In the genomic region with DNA sequence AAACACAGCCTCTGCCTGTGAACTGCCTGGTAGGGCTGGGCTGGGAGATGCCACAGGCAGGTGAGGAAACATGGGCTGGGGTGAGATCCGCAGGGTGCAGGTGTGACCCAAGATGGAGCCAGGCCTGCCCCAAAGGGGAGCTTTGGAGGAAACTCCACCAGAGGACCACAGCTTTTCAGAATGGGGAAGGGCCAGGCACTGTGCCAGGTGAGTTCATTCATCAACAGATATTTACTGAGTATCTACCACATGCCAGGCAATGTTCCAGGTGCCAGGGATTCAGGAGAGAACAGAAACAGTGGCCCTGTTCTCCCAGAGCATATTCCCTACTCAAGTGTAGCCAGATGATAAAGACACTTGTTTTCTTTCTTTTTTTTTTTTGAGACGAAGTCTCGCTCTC, we compare ENCODE assay signal across 16 cellular contexts. TPM values are rescaled to one million over a fixed set of nuclear protein-coding genes. Genes with fewer than 3 reads are reported as not detected.
"Had no signal": no experiment of that assay in that cellular context is flagged by ENCODE, and none has a peak within 500 bp of the region (broad histone marks: within the 10 kb centered on the region; RNA-seq: fewer than 3 reads in every experiment).

No MANE protein-coding gene starts in this region.

- H3K9me3 Mint-ChIP-seq: activated T-helper 1 cell treated with anti-CD3 and anti-CD28 coated beads, Interleukin-12 subunit alpha, Interleukin-12 subunit beta, Interleukin-2, Interleukin-4 antibody, amounts not matched to agents 30 ng/mL and 10 ng/mL and 1 ng/mL, durations not matched to agents 14 hours and 24 hours and 36 hours; neural crest cell; WTC11 had no signal

- H3K27me3 ChIP-seq: ovary, testis, upper lobe of right lung had no signal

- H3K9me3 ChIP-seq: ovary, testis, upper lobe of right lung had no signal

- H3K36me3 ChIP-seq: ovary, upper lobe of right lung had no signal

- ATAC-seq: activated CD8-positive, alpha-beta T cell treated with anti-CD3 and anti-CD28 coated beads, Interleukin-2, amount 10 ng/mL, durations not matched to agents 7 days and 5 days; stimulated activated naive CD8-positive, alpha-beta T cell treated with anti-CD3 and anti-CD28 coated beads, Interleukin-15, Interleukin-2, amounts not matched to agents 100 U/mL and 50 U/mL, for 24 hours; upper lobe of right lung; WTC11 had no signal

- DNase-seq: activated CD4-positive, alpha-beta T cell treated with anti-CD3 and anti-CD28 coated beads for 48 hours; activated CD8-positive, alpha-beta T cell treated with anti-CD3 and anti-CD28 coated beads, Interleukin-2, amount 10 ng/mL, durations not matched to agents 7 days and 5 days; activated naive CD4-positive, alpha-beta T cell treated with Interleukin-2 at 50 U/mL for 16 hours; cortex of kidney; effector CD8-positive, alpha-beta T cell; kidney; ovary; stimulated activated CD4-positive, alpha-beta T cell treated with anti-CD3 and anti-CD28 coated beads, Interleukin-12 subunit alpha, Interleukin-12 subunit beta, amount 100 ng/mL, for 4 hours; stimulated activated CD4-positive, alpha-beta T cell treated with anti-CD3 and anti-CD28 coated beads, Interleukin-2, amount 100 ng/mL, for 48 hours; stimulated activated CD8-positive, alpha-beta memory T cell treated with anti-CD3 and anti-CD28 coated beads, Interleukin-4, amount 100 ng/mL, for 48 hours; stimulated activated naive CD8-positive, alpha-beta T cell treated with anti-CD3 and anti-CD28 coated beads, Interleukin-15, Interleukin-2, amounts not matched to agents 100 U/mL and 50 U/mL, for 24 hours; testis; upper lobe of right lung had no signal

- H3K4me1 Mint-ChIP-seq: neural crest cell had no signal

- H3K4me3 ChIP-seq: ovary, testis, upper lobe of right lung had no signal

- H3K4me3 Mint-ChIP-seq: activated CD8-positive, alpha-beta T cell treated with anti-CD3 and anti-CD28 coated beads, Interleukin-2, amount 10 ng/mL, durations not matched to agents 7 days and 5 days; activated T-helper 1 cell treated with anti-CD3 and anti-CD28 coated beads, Interleukin-12 subunit alpha, Interleukin-12 subunit beta, Interleukin-2, Interleukin-4 antibody, amounts not matched to agents 30 ng/mL and 10 ng/mL and 1 ng/mL, durations not matched to agents 14 hours and 24 hours and 36 hours; neural crest cell; WTC11 had no signal

- H3K27ac ChIP-seq: ovary, testis, upper lobe of right lung had no signal

- H3K27ac Mint-ChIP-seq: activated CD8-positive, alpha-beta T cell treated with anti-CD3 and anti-CD28 coated beads, Interleukin-2, amount 10 ng/mL, durations not matched to agents 7 days and 5 days; WTC11 had no signal

RNA-seq across cellular contexts. Expression of gene RTN4RL2, which starts 11.2 kb away (rescaled TPM):
- total RNA-seq: activated T-helper 1 cell treated with anti-CD3 and anti-CD28 coated beads, Interleukin-12 subunit alpha, Interleukin-12 subunit beta, Interleukin-2, Interleukin-4 antibody, amounts not matched to agents 30 ng/mL and 10 ng/mL and 1 ng/mL, durations not matched to agents 14 hours and 24 hours and 36 hours had no signal
